In genomic region chr5:142107729-142108431, GRCh38 we compare ENCODE assay signal across 8 cellular contexts. TPM values are rescaled to one million over a fixed set of nuclear protein-coding genes. Genes with fewer than 3 reads are reported as not detected.
DNase-seq lines count a peak whose midpoint lies in the region; ATAC-seq and TF ChIP-seq lines count a peak whose summit lies in the region.

No MANE protein-coding gene starts in this region.

- H3K27ac ChIP-seq in MM.1S (ENCODE audit: low read length) = peak overlapping the region; percentile 2; the same call in 1 of the 2 replicates
- H3K27ac ChIP-seq in colonic mucosa = peak overlapping the region; percentile 99

- H3K36me3 Mint-ChIP-seq in naive thymus-derived CD8-positive, alpha-beta T cell = peaks cover 7 to 27% (median 12%) of the 10 kb centered on the region in 3 donors

- H2AFZ ChIP-seq in MM.1S (ENCODE audit: low read length) = peak overlapping the region; percentile 89

- H4K20me1 ChIP-seq in MM.1S (ENCODE audit: insufficient read depth, low read length) = peaks cover 3% of the 10 kb centered on the region

- peaks cover 26 to 76% (median 72%) of the 10 kb centered on the region in 4 donors for H3K4me1 Mint-ChIP-seq in naive thymus-derived CD8-positive, alpha-beta T cell

- H3K36me3 ChIP-seq in MM.1S (replicated peaks; ENCODE audit: insufficient read depth, low read length) (no peaks in the 10 kb centered on the region), colonic mucosa (no peaks in the 10 kb centered on the region)

- H3K79me2 ChIP-seq in MM.1S (ENCODE audit: low read length) = peaks cover 39% of the 10 kb centered on the region

- no peaks in the 10 kb centered on the region for H3K27me3 Mint-ChIP-seq in naive thymus-derived CD8-positive, alpha-beta T cell

- H3K4me1 ChIP-seq in MM.1S (ENCODE audit: low read length) (peaks cover 18% of the 10 kb centered on the region; the same call in 1 of the 2 replicates), colonic mucosa (peaks cover 7% of the 10 kb centered on the region)

- H3K9me3 ChIP-seq in MM.1S (replicated peaks; ENCODE audit: insufficient read depth, low read length) = no peaks in the 10 kb centered on the region
- no peaks in the 10 kb centered on the region for H3K9me3 ChIP-seq in colonic mucosa

- H3K9me3 Mint-ChIP-seq in naive thymus-derived CD8-positive, alpha-beta T cell = peaks cover 0 to 2% (median 0%) of the 10 kb centered on the region in 9 donors

- intact Hi-C loops in colonic mucosa (cut with DNase I) = no loop called here

- H3K27me3 ChIP-seq in MM.1S (replicated peaks; ENCODE audit: insufficient read depth, low read length) (no peaks in the 10 kb centered on the region), colonic mucosa (no peaks in the 10 kb centered on the region)

- H3K4me2 ChIP-seq in MM.1S (ENCODE audit: low read depth, low read length) = peak overlapping the region; percentile 56

- H3K27ac Mint-ChIP-seq in naive thymus-derived CD8-positive, alpha-beta T cell = peak overlapping the region; percentile 92 to 100 (median 100)

- TF ChIP-seq CTCF in AG10803 (conservative IDR thresholded peaks at IDR 0.05; ENCODE audit: low read length) (no peak), MM.1S (IDR thresholded peaks at IDR 0.05; ENCODE audit: low read length) (no peak), colonic mucosa (IDR thresholded peaks at IDR 0.05) (no peak)

- peaks cover 17% of the 10 kb centered on the region for H3F3A ChIP-seq in MM.1S (ENCODE audit: insufficient read depth, low read length)

- no peak for ATAC-seq in naive thymus-derived CD8-positive, alpha-beta T cell
- ATAC-seq in HG02678 (IDR thresholded peaks at IDR 0.05; ENCODE audit: unreplicated experiment) = no peak

- DNase-seq in AG10803 (ENCODE audit: low read depth) (no peak), MM.1S (no peak), colonic mucosa (no peak), DMS 273 (lab: John Stamatoyannopoulos, UW; ENCODE audit: unreplicated experiment) (no peak), glomerular visceral epithelial cell (ENCODE audit: extremely low spot score) (no peak), amniotic stem cell (lab: John Stamatoyannopoulos, UW) (no peak)
- no peak for DNase-seq in naive thymus-derived CD8-positive, alpha-beta T cell

- peak overlapping the region; percentile 76 to 96 (median 88) for H3K4me3 Mint-ChIP-seq in naive thymus-derived CD8-positive, alpha-beta T cell

- H3K9ac ChIP-seq in MM.1S (ENCODE audit: low read length) (peak overlapping the region; percentile 4; the same call in 1 of the 2 replicates), colonic mucosa (ENCODE audit: low read depth in 2 of 2, low read length in 2 of 2) (peak overlapping the region; percentile 81 to 97)

- H3K9me2 ChIP-seq in MM.1S (replicated peaks; ENCODE audit: insufficient read depth, low read length) = no peaks in the 10 kb centered on the region

- POLR2A ChIA-PET in naive thymus-derived CD8-positive, alpha-beta T cell (lab: Charles Lee) = interaction anchor here (0.5 to 4.6 kb wide), 18 partner anchors 8 to 416 kb away, joined by 3 to 119 read pairs (median 7); partner anchors contain the start of genes GNPDA1 and RNF14

- H3K4me3 ChIP-seq in AG10803 (ENCODE audit: low read length) (peak overlapping the region; percentile 51), MM.1S (ENCODE audit: low read length) (peak overlapping the region; percentile 40; the same call in 1 of the 2 replicates), colonic mucosa (peak overlapping the region; percentile 84)

RNA-seq across cellular contexts. Expression of gene NDFIP1, which starts 0.7 kb away (rescaled TPM):
- 10 to 100 TPM; 37.1 to 56.9 TPM for total RNA-seq in colonic mucosa
- total RNA-seq in naive thymus-derived CD8-positive, alpha-beta T cell = 100 to 1,000 TPM; 123 to 125 TPM
- 100 to 1,000 TPM; 102 to 144 (median 127) TPM for polyA plus RNA-seq in naive thymus-derived CD8-positive, alpha-beta T cell
